8 cellular contexts compared by ENCODE assay signal in the genomic region with DNA sequence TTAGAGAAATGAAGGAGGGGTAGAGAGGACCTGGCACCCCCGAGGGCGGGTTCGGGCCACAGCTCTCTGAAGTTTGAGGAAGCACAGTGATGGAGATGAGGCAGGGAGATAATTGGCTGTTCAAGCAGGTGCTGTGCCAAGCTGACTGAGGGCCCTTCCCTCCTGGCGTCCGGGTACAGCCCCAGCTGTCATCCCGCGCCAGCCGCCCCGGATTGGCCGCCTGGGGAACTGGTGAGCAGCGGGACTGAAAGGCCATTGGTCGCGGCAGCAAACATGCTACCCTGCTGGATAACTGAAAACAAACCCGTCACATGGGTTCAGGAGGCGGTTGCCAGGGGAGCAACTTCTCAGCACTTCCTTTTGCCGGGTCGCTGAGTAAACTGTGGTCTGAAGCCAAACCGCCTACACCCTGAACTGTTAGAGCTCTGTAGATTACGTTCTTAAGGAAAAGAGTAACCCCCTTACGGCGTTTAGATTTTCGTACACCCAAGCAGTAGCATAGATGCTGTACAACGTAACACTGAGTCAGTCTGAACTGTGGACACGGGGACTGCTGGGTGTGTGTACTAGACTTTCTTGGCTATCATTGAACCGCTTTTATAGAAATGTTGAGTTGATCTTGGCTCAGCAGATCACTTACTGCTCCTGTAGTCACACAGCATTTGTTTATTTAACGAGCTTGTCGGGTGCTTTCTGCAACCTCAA. TPM values are rescaled to one million over a fixed set of nuclear protein-coding genes. Genes with fewer than 3 reads are reported as not detected.
DNase-seq lines count a peak whose midpoint lies in the region; ATAC-seq, FAIRE-seq and TF ChIP-seq lines count a peak whose summit lies in the region.

No MANE protein-coding gene starts in this region.

- peak; percentile 96 for DNase-seq in ELF-1 (ENCODE audit: low read depth, low spot score)
- DNase-seq in H54 (ENCODE audit: insufficient read length, low spot score): peak; percentile 87
- DNase-seq in RWPE2 (ENCODE audit: low spot score): peak; percentile 89
- DNase-seq in activated effector memory CD4-positive, alpha-beta T cell treated with Interleukin-2 at 50 U/mL for 16 hours: peak; percentile 95
- DNase-seq in fibroblast of the aortic adventitia (ENCODE audit: low read depth): peak; percentile 97
- peak; percentile 97 for DNase-seq in natural killer cell treated with Interleukin-12 subunit alpha and Interleukin-12 subunit beta and Interleukin-15 and Interleukin-18, amount 100 ng/mL, for 72 hours (ENCODE audit: low spot score)
- peak; percentile 97 for DNase-seq in stimulated activated naive CD4-positive, alpha-beta T cell treated with Interleukin-2 at 50 U/mL for 16 hours (lab: John Stamatoyannopoulos, UW)

- peak overlapping the region; percentile 90 for H3K4me3 Mint-ChIP-seq in natural killer cell treated with Interleukin-12 subunit alpha and Interleukin-12 subunit beta and Interleukin-15 and Interleukin-18, amount 100 ng/mL, for 72 hours

- peak overlapping the region; percentile 80 to 95 for H3K27ac Mint-ChIP-seq in natural killer cell treated with Interleukin-12 subunit alpha and Interleukin-12 subunit beta and Interleukin-15 and Interleukin-18, amount 100 ng/mL, for 72 hours

- TF ChIP-seq CTCF in Loucy (conservative IDR thresholded peaks at IDR 0.05; ENCODE audit: low read length) (no peak), RWPE2 (IDR thresholded peaks at IDR 0.05; ENCODE audit: poor library complexity, severe bottlenecking) (no peak), fibroblast of the aortic adventitia (IDR thresholded peaks at IDR 0.05; ENCODE audit: insufficient read depth, low read length) (peak; percentile 2)

- no peak for FAIRE-seq in H54 (lab: Jason Lieb, UNC)

- H3K79me2 ChIP-seq in Loucy (ENCODE audit: insufficient read depth, low read length): peaks cover 86% of the 10 kb centered on the region

- H3K27me3 Mint-ChIP-seq in natural killer cell treated with Interleukin-12 subunit alpha and Interleukin-12 subunit beta and Interleukin-15 and Interleukin-18, amount 100 ng/mL, for 72 hours: no peaks in the 10 kb centered on the region

- no peak overlapping the region for H2AFZ ChIP-seq in Loucy (ENCODE audit: low read length)

- peak; percentile 82 for ATAC-seq in RWPE2 (ENCODE audit: low read depth)
- peak; percentile 79 to 88 for ATAC-seq in natural killer cell treated with Interleukin-12 subunit alpha and Interleukin-12 subunit beta and Interleukin-15 and Interleukin-18, amount 100 ng/mL, for 72 hours

- peak overlapping the region; percentile 100 for H3K9ac ChIP-seq in Loucy (ENCODE audit: low read depth, low read length, poor library complexity, severe bottlenecking)

- peak overlapping the region; percentile 100 for H3K4me2 ChIP-seq in Loucy (ENCODE audit: low read depth, low read length, poor library complexity, severe bottlenecking)

- H3K27me3 ChIP-seq in Loucy (ENCODE audit: insufficient read depth, low read length, poor library complexity, severe bottlenecking) (peaks cover 8% of the 10 kb centered on the region), RWPE2 (ENCODE audit: insufficient read depth, poor library complexity, severe bottlenecking) (no peaks in the 10 kb centered on the region)

- peak; percentile 40; the same call in 1 of the 2 replicates for TF ChIP-seq POLR2A in H54 (IDR thresholded peaks at IDR 0.05; ENCODE audit: low read depth, low read length)

- peak overlapping the region; percentile 84 for H3K4me3 ChIP-seq in Loucy (ENCODE audit: low read length, poor library complexity, severe bottlenecking)
- peak overlapping the region; percentile 91 for H3K4me3 ChIP-seq in RWPE2 (ENCODE audit: severe bottlenecking)
- peak overlapping the region; percentile 79 for H3K4me3 ChIP-seq in fibroblast of the aortic adventitia (ENCODE audit: low read depth, low read length)

- H3K9me3 ChIP-seq in Loucy (ENCODE audit: insufficient read depth, low read depth, low read length) (no peaks in the 10 kb centered on the region), RWPE2 (ENCODE audit: severe bottlenecking) (no peaks in the 10 kb centered on the region)

- no peaks in the 10 kb centered on the region for H3K9me3 Mint-ChIP-seq in natural killer cell treated with Interleukin-12 subunit alpha and Interleukin-12 subunit beta and Interleukin-15 and Interleukin-18, amount 100 ng/mL, for 72 hours

- H3K4me1 Mint-ChIP-seq in natural killer cell treated with Interleukin-12 subunit alpha and Interleukin-12 subunit beta and Interleukin-15 and Interleukin-18, amount 100 ng/mL, for 72 hours (ENCODE audit: low read depth in 2 of 2): peaks cover 41 to 43% of the 10 kb centered on the region in 2 donors

- H3K9me2 ChIP-seq in Loucy (replicated peaks; ENCODE audit: low read depth, low read length): no peaks in the 10 kb centered on the region

- no peaks in the 10 kb centered on the region; the same call in none of the 2 replicates for H3F3A ChIP-seq in Loucy (ENCODE audit: low read depth)

- peaks cover 61% of the 10 kb centered on the region for H4K20me1 ChIP-seq in Loucy (ENCODE audit: insufficient read depth, low read length, poor library complexity, severe bottlenecking)

- H3K4me1 ChIP-seq in Loucy (ENCODE audit: insufficient read depth, low read length, poor library complexity, severe bottlenecking): peaks cover 72% of the 10 kb centered on the region
- peaks cover 35% of the 10 kb centered on the region for H3K4me1 ChIP-seq in RWPE2 (ENCODE audit: insufficient read depth, poor library complexity, severe bottlenecking)

- peak overlapping the region; percentile 94 for H3K27ac ChIP-seq in RWPE2 (ENCODE audit: poor library complexity, severe bottlenecking)

- peaks cover 14% of the 10 kb centered on the region for H3K36me3 Mint-ChIP-seq in natural killer cell treated with Interleukin-12 subunit alpha and Interleukin-12 subunit beta and Interleukin-15 and Interleukin-18, amount 100 ng/mL, for 72 hours

- peaks cover 46% of the 10 kb centered on the region for H3K36me3 ChIP-seq in Loucy (ENCODE audit: insufficient read depth, low read length)
- H3K36me3 ChIP-seq in RWPE2 (ENCODE audit: low read depth): peaks cover 58% of the 10 kb centered on the region

RNA-seq across cellular contexts. Expression of gene INSIG1, which starts 1.3 kb away (rescaled TPM):
- 79.6 and 313 TPM in 2 replicates for total RNA-seq in fibroblast of the aortic adventitia (ENCODE audit: low replicate concordance)
- total RNA-seq in natural killer cell treated with Interleukin-12 subunit alpha and Interleukin-12 subunit beta and Interleukin-15 and Interleukin-18, amount 100 ng/mL, for 72 hours: 100 to 1,000 TPM in 1 of 2 donors, 10 to 100 TPM in 1; 88.1 to 120 TPM

Comparison
In these comparisons a context has a peak if more than half of its experiments do, and no peak if none do; other contexts are left out.
1. Peak in every context shown above with its lines: DNase-seq, ATAC-seq, H3K4me3 ChIP-seq and H3K27ac ChIP-seq.